1 cellular context compared by ENCODE assay signal in genomic region chr12:92145481-92145730, GRCh38.
TF ChIP-seq lines count a peak whose summit lies in the region.

No MANE protein-coding gene starts in this region.

TF ChIP-seq in K562, 482 proteins besides CTCF, POLR2A, EP300 and RAD21 (continued from another document):
- TF ChIP-seq ZBTB40 (IDR thresholded peaks at IDR 0.05) (no peak), ZBTB40 (CRISPR knock-in tag; IDR thresholded peaks at IDR 0.05) (peak; percentile 48; the same call in 1 of the 2 replicates), PKNOX1 (IDR thresholded peaks at IDR 0.05) (no peak), NFRKB (IDR thresholded peaks at IDR 0.05; ENCODE audit: low read depth) (0 out of 2 replicates have a peak, but pooled peaks have one; percentile 6), TEAD4 (IDR thresholded peaks at IDR 0.05; ENCODE audit: low read length) (no peak), TEAD4 (CRISPR knock-in tag; IDR thresholded peaks at IDR 0.05; ENCODE audit: borderline replicate concordance) (peak; percentile 55; the same call in 1 of the 2 replicates), NR2F6 (CRISPR knock-in tag; IDR thresholded peaks at IDR 0.05) (0 out of 2 replicates have a peak, but pooled peaks have one; percentile 38), ZBTB43 (CRISPR knock-in tag; IDR thresholded peaks at IDR 0.05) (no peak), RBM22 (IDR thresholded peaks at IDR 0.05; ENCODE audit: low read depth, low read length, poor library complexity, severe bottlenecking) (peak; percentile 13), ZBTB34 (CRISPR knock-in tag; IDR thresholded peaks at IDR 0.05) (no peak), ARHGAP35 (IDR thresholded peaks at IDR 0.05; ENCODE audit: partially characterized antibody) (no peak), ZNF77 (CRISPR knock-in tag; IDR thresholded peaks at IDR 0.05) (no peak), TAL1 (IDR thresholded peaks at IDR 0.05) (no peak), ZNF24 (IDR thresholded peaks at IDR 0.05) (no peak), NCOA6 (IDR thresholded peaks at IDR 0.05) (peak; percentile 77), ZNF174 (CRISPR knock-in tag; IDR thresholded peaks at IDR 0.05) (no peak), HMGN3 (IDR thresholded peaks at IDR 0.05; ENCODE audit: borderline replicate concordance, extremely low read depth, insufficient read length, low read depth, low read length) (peak; percentile 1), ZBTB17 (CRISPR knock-in tag; IDR thresholded peaks at IDR 0.05) (0 out of 2 replicates have a peak, but pooled peaks have one; percentile 16), GATAD2A (IDR thresholded peaks at IDR 0.05) (no peak), MXI1 (IDR thresholded peaks at IDR 0.05; ENCODE audit: low read depth, low read length) (no peak), ZNF165 (CRISPR knock-in tag; IDR thresholded peaks at IDR 0.05; ENCODE audit: borderline replicate concordance) (no peak), ASH1L (IDR thresholded peaks at IDR 0.05; ENCODE audit: borderline replicate concordance, low read depth, partially characterized antibody) (no peak), HMG20A (CRISPR knock-in tag; conservative IDR thresholded peaks at IDR 0.05) (no peak), CHAMP1 (IDR thresholded peaks at IDR 0.05) (no peak), NR0B1 (IDR thresholded peaks at IDR 0.05; ENCODE audit: partially characterized antibody) (no peak)
